In genomic region chr1:22039594-22040347, GRCh38 we compare ENCODE assay signal across 8 cellular contexts. TPM values are rescaled to one million over a fixed set of nuclear protein-coding genes. Genes with fewer than 3 reads are reported as not detected.
DNase-seq lines count a peak whose midpoint lies in the region; ATAC-seq and TF ChIP-seq lines count a peak whose summit lies in the region.

No MANE protein-coding gene starts in this region.

- H3K27ac Mint-ChIP-seq in Caco-2 (ENCODE audit: unreplicated experiment): no peak overlapping the region

- H3K4me2 ChIP-seq in skeletal muscle satellite cell (ENCODE audit: low read length): peak overlapping the region; percentile 43

- no peaks in the 10 kb centered on the region for H3K9me3 ChIP-seq in NT2/D1 (ENCODE audit: insufficient read depth, low read length)
- no peaks in the 10 kb centered on the region for H3K9me3 ChIP-seq in skeletal muscle satellite cell (replicated peaks; ENCODE audit: low read length)
- H3K9me3 ChIP-seq in Caco-2: no peaks in the 10 kb centered on the region

- H3K4me3 ChIP-seq in BJ (ENCODE audit: low read depth, low read length): no peak overlapping the region
- no peak overlapping the region for H3K4me3 ChIP-seq in NT2/D1 (ENCODE audit: insufficient read length, low read depth)
- peak overlapping the region; percentile 21 for H3K4me3 ChIP-seq in skeletal muscle satellite cell (ENCODE audit: low read length)
- no peak overlapping the region for H3K4me3 ChIP-seq in Caco-2 (ENCODE audit: low read depth, low read length)

- H3K36me3 ChIP-seq in BJ (ENCODE audit: control insufficient read depth, insufficient read depth, low read length): no peaks in the 10 kb centered on the region
- H3K36me3 ChIP-seq in NT2/D1 (ENCODE audit: insufficient read depth, insufficient read length, low read length): no peaks in the 10 kb centered on the region
- H3K36me3 ChIP-seq in skeletal muscle satellite cell (ENCODE audit: insufficient read depth, low read length): no peaks in the 10 kb centered on the region
- no peaks in the 10 kb centered on the region for H3K36me3 ChIP-seq in Caco-2 (ENCODE audit: control insufficient read depth, insufficient read depth, low read length)

- peaks cover under 1% of the 10 kb centered on the region for H3K9me3 Mint-ChIP-seq in Caco-2 (ENCODE audit: unreplicated experiment)

- H3K27me3 ChIP-seq in BJ (ENCODE audit: control insufficient read depth, insufficient read depth, low read length) (no peaks in the 10 kb centered on the region), NT2/D1 (ENCODE audit: insufficient read depth, insufficient read length) (no peaks in the 10 kb centered on the region), skeletal muscle satellite cell (ENCODE audit: control insufficient read depth, insufficient read depth, low read length) (no peaks in the 10 kb centered on the region), Caco-2 (replicated peaks; ENCODE audit: control insufficient read depth, insufficient read depth, low read length) (no peaks in the 10 kb centered on the region)

- intact Hi-C loops in Caco-2 (cut with micrococcal nuclease; ENCODE audit: unreplicated experiment): no loop called here

- H3K4me1 Mint-ChIP-seq in Caco-2 (ENCODE audit: low read depth, unreplicated experiment): peaks cover 13% of the 10 kb centered on the region

- TF ChIP-seq POLR2A in GM19099 (IDR thresholded peaks at IDR 0.05; ENCODE audit: extremely low read depth, insufficient read length, low read depth): peak; percentile 75

- no TSS peak for BruUV-seq in Caco-2 (replicated peaks; lab: Mats Ljungman, UMichigan)

- H3K9ac ChIP-seq in NT2/D1 (ENCODE audit: insufficient read length, low read depth): no peak overlapping the region
- no peak overlapping the region for H3K9ac ChIP-seq in skeletal muscle satellite cell (ENCODE audit: low read depth, low read length)

- H3K27me3 Mint-ChIP-seq in Caco-2 (ENCODE audit: insufficient read depth, unreplicated experiment): no peaks in the 10 kb centered on the region

- CTCF ChIA-PET in BJ (lab: Yijun Ruan, JAX): interaction anchor here (0.9 to 1.7 kb wide), 3 partner anchors 9 to 33 kb away, joined by 3 to 6 read pairs (median 4); partner anchors contain the start of gene CDC42
- CTCF ChIA-PET in Caco-2 (lab: Charles Lee): no interaction called here

- peak; percentile 97 for ATAC-seq in HG03175 (IDR thresholded peaks at IDR 0.05; ENCODE audit: unreplicated experiment)

- H3K4me3 Mint-ChIP-seq in Caco-2 (ENCODE audit: unreplicated experiment): no peak overlapping the region

- TF ChIP-seq CTCF in BJ (IDR thresholded peaks at IDR 0.05; ENCODE audit: insufficient read depth, low read depth, low read length): 0 out of 2 replicates have a peak, but pooled peaks have one; percentile 5
- no peak for TF ChIP-seq CTCF in Caco-2 (IDR thresholded peaks at IDR 0.05; ENCODE audit: insufficient read depth in 1 of 2, low read depth in 1 of 2, low read length in 1 of 2, severe bottlenecking in 1 of 2, unreplicated experiment in 1 of 2)

- no peak for DNase-seq in BJ (ENCODE audit: low read depth)
- DNase-seq in NT2/D1 (ENCODE audit: low read depth, low spot score): peak; percentile 54
- peak; percentile 75 for DNase-seq in activated T-cell treated with anti-CD3 and anti-CD28 coated beads for 1 hour (ENCODE audit: low read depth)
- peak; percentile 71 for DNase-seq in fibroblast of the conjunctiva (ENCODE audit: low read depth)
- no peak for DNase-seq in Caco-2

- H3K36me3 Mint-ChIP-seq in Caco-2 (ENCODE audit: insufficient read depth, unreplicated experiment): peaks cover 5% of the 10 kb centered on the region

- POLR2A ChIA-PET in BJ (lab: Charles Lee): interaction anchor here (0.5 kb wide), 1 partner anchor 12 kb away, joined by 4 read pairs; no protein-coding TSS in a partner anchor
- POLR2A ChIA-PET in Caco-2 (lab: Charles Lee): no interaction called here

- H3K4me1 ChIP-seq in NT2/D1 (ENCODE audit: insufficient read depth, insufficient read length): no peaks in the 10 kb centered on the region
- peaks cover 18% of the 10 kb centered on the region for H3K4me1 ChIP-seq in skeletal muscle satellite cell (ENCODE audit: control insufficient read depth, insufficient read depth, low read length)
- H3K4me1 ChIP-seq in Caco-2: peaks cover 31% of the 10 kb centered on the region

RNA-seq across cellular contexts. Expression of gene CDC42, which starts 12.7 kb away (rescaled TPM):
- 148 and 304 TPM in 2 replicates for polyA plus RNA-seq in BJ (2011; rRNA removed)
- 150 and 189 TPM in 2 replicates for polyA minus RNA-seq in BJ (2011; rRNA and poly(A)+ RNA removed)
- 422 and 484 TPM in 2 replicates for total RNA-seq in skeletal muscle satellite cell (2012; rRNA removed)
- total RNA-seq in Caco-2 (2022): 240 and 251 TPM in 2 replicates

RNA-seq across cellular contexts. Expression of gene CELA3A, which starts 38.3 kb away (rescaled TPM):
- polyA plus RNA-seq in BJ (2011; rRNA removed): not detected in 2 replicates
- polyA minus RNA-seq in BJ (2011; rRNA and poly(A)+ RNA removed): not detected in 2 replicates
- total RNA-seq in skeletal muscle satellite cell (2012; rRNA removed): not detected in 2 replicates
- not detected in 2 replicates for total RNA-seq in Caco-2 (2022)

Comparison
In these comparisons a context has a peak if more than half of its experiments do, and no peak if none do; other contexts are left out.
1. DNase-seq: peak in NT2/D1 (single experiment), activated T-cell treated with anti-CD3 and anti-CD28 coated beads for 1 hour (single experiment) and fibroblast of the conjunctiva (single experiment); none in BJ (single experiment) and Caco-2 (0 of 2).